ENCODE assay signal across 1 cellular context in the genomic region with DNA sequence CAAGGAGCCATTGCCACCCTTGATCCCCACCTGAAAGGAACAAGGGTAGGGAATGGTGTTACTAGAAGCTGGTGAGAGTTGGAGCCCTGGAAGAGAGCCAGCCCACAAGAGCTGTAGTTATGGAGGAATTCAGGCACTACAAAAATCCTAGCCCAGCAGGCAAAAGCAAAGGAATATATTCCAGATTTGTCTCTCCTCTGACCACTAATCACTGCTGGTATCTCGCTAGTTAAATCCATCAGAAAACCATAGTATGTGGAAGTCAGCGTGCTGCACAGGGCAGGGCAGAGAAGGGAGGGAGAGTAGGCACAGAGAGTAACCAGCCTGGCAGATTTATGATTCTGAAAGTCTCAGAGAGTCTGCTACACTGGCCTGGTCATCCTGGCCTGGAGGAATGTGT.
TF ChIP-seq lines count a peak whose summit lies in the region.

No MANE protein-coding gene starts in this region.

TF ChIP-seq in HEK293, 187 proteins besides CTCF, POLR2A, EP300 and RAD21 (continued from another document):
- TF ChIP-seq ZBTB17 (tag by site-specific recombination; IDR thresholded peaks at IDR 0.05), result peak; percentile 84
- TF ChIP-seq, protein P1, sequence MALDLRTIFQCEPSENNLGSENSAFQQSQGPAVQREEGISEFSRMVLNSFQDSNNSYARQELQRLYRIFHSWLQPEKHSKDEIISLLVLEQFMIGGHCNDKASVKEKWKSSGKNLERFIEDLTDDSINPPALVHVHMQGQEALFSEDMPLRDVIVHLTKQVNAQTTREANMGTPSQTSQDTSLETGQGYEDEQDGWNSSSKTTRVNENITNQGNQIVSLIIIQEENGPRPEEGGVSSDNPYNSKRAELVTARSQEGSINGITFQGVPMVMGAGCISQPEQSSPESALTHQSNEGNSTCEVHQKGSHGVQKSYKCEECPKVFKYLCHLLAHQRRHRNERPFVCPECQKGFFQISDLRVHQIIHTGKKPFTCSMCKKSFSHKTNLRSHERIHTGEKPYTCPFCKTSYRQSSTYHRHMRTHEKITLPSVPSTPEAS (tag by site-specific recombination; IDR thresholded peaks at IDR 0.05), result no peak
- no peak for TF ChIP-seq ZNF16 (tag by site-specific recombination; IDR thresholded peaks at IDR 0.05; ENCODE audit: low read depth)
